ENCODE assay signal across 1 cellular context in genomic region chr12:2912216-2912575, GRCh38.
TF ChIP-seq lines count a peak whose summit lies in the region.

No MANE protein-coding gene starts in this region.

TF ChIP-seq in GM12878, 131 proteins besides CTCF, POLR2A, EP300 and RAD21:
- TF ChIP-seq TCF7 (IDR thresholded peaks at IDR 0.05; ENCODE audit: borderline replicate concordance) (no peak), E2F4 (IDR thresholded peaks at IDR 0.05; ENCODE audit: low read depth, low read length) (no peak), RCOR1 (conservative IDR thresholded peaks at IDR 0.05; ENCODE audit: low read depth, low read length) (no peak), POU2F2 (IDR thresholded peaks at IDR 0.05; ENCODE audit: borderline replicate concordance, low read depth, low read length) (no peak), HCFC1 (IDR thresholded peaks at IDR 0.05; ENCODE audit: low read length) (no peak), USF2 (IDR thresholded peaks at IDR 0.05; ENCODE audit: borderline replicate concordance, low read depth, low read length) (no peak), EGR1 (IDR thresholded peaks at IDR 0.05; ENCODE audit: borderline replicate concordance in 1 of 2, low read depth in 2 of 2, low read length in 2 of 2) (no peak), ZNF274 (IDR thresholded peaks at IDR 0.05; ENCODE audit: insufficient read depth, insufficient read length) (no peak), TBL1XR1 (IDR thresholded peaks at IDR 0.05; ENCODE audit: low read depth, low read length) (no peak), ZBTB4 (CRISPR knock-in tag; IDR thresholded peaks at IDR 0.05) (no peak), PKNOX1 (IDR thresholded peaks at IDR 0.05) (no peak), ZNF217 (IDR thresholded peaks at IDR 0.05) (no peak), ELK1 (IDR thresholded peaks at IDR 0.05; ENCODE audit: low read depth, low read length) (no peak), STAT3 (IDR thresholded peaks at IDR 0.05; ENCODE audit: low read depth, low read length) (no peak), TAF1 (IDR thresholded peaks at IDR 0.05; ENCODE audit: borderline replicate concordance, low read depth, low read length) (no peak)
TF ChIP-seq in GM12878: peak in this region for 0.
